In genomic region chr2:173037245-173038106, GRCh38 we compare ENCODE assay signal across 13 cellular contexts. TPM values are rescaled to one million over a fixed set of nuclear protein-coding genes. Genes with fewer than 3 reads are reported as not detected.
DNase-seq lines count a peak whose midpoint lies in the region; ATAC-seq, FAIRE-seq and TF ChIP-seq lines count a peak whose summit lies in the region.
"Had no signal": no experiment of that assay in that cellular context is flagged by ENCODE, and none has a peak within 500 bp of the region (broad histone marks: within the 10 kb centered on the region; RNA-seq: fewer than 3 reads in every experiment).

No MANE protein-coding gene starts in this region.

- BruUV-seq in Panc1 (replicated peaks; lab: Mats Ljungman, UMichigan): no TSS peak

- CTCF ChIA-PET in Panc1 (lab: Charles Lee): interaction anchor here (0.5 to 0.6 kb wide), 2 partner anchors 47 to 179 kb away, joined by 4 to 5 read pairs; no protein-coding TSS in a partner anchor

- peak; percentile 78 for ATAC-seq in Panc1
- no peak for ATAC-seq in HG03378 (IDR thresholded peaks at IDR 0.05; ENCODE audit: unreplicated experiment)
- ATAC-seq in GM18519 (IDR thresholded peaks at IDR 0.05; ENCODE audit: low FRiP score, unreplicated experiment): no peak
- ATAC-seq: natural killer cell treated with Interleukin-12 subunit alpha and Interleukin-12 subunit beta and Interleukin-15 and Interleukin-18, amount 100 ng/mL, for 72 hours had no signal

- FAIRE-seq in small intestine (lab: Jason Lieb, UNC): no peak

- WGBS in endodermal cell (ENCODE audit: insufficient coverage in 1 of 2, insufficient read length in 1 of 2), 2 experiments: 82 to 84% methylated on average over 7 to 12 of the region's 12 CpGs
- 54% methylated on average over 12 of the region's 12 CpGs for WGBS in hepatocyte (ENCODE audit: low lambda C conversion rate, missing lambda C conversion rate)
- WGBS in small intestine, 3 donors: 24 to 65% (median 41%) methylated on average over 12 of the region's 12 CpGs

- POLR2A ChIA-PET in Panc1 (lab: Charles Lee): no interaction called here

- H3K9ac ChIP-seq in endodermal cell (ENCODE audit: extremely low read depth, low read length, poor library complexity, severe bottlenecking): no peak overlapping the region

- no peaks in the 10 kb centered on the region for H3K27me3 ChIP-seq in Panc1 (ENCODE audit: control insufficient read depth, insufficient read depth, low read length)
- H3K27me3 ChIP-seq in endodermal cell (ENCODE audit: control insufficient read depth, insufficient read depth, low read length, poor library complexity, severe bottlenecking): no peaks in the 10 kb centered on the region
- H3K27me3 ChIP-seq in hepatocyte: no peaks in the 10 kb centered on the region
- no peaks in the 10 kb centered on the region for H3K27me3 ChIP-seq in small intestine (ENCODE audit: control insufficient read depth in 2 of 2, insufficient read depth in 2 of 2, low read length in 2 of 2)

- H3K27me3 Mint-ChIP-seq in endodermal cell (ENCODE audit: insufficient read depth): peaks cover 6% of the 10 kb centered on the region

- no peaks in the 10 kb centered on the region for H3K9me2 ChIP-seq in hepatocyte (replicated peaks; ENCODE audit: insufficient read depth)

- H3K4me3 Mint-ChIP-seq in endodermal cell: no peak overlapping the region
- H3K4me3 Mint-ChIP-seq: natural killer cell treated with Interleukin-12 subunit alpha and Interleukin-12 subunit beta and Interleukin-15 and Interleukin-18, amount 100 ng/mL, for 72 hours had no signal

- in situ Hi-C loops in Panc1 (cut with HindIII; ENCODE audit: low pct_unique_long_range_greater_than_20kb, low sequenced_read_pairs): no loop called here

- no peaks in the 10 kb centered on the region for H3K9me3 Mint-ChIP-seq in endodermal cell
- H3K9me3 Mint-ChIP-seq: natural killer cell treated with Interleukin-12 subunit alpha and Interleukin-12 subunit beta and Interleukin-15 and Interleukin-18, amount 100 ng/mL, for 72 hours had no signal

- DNase-seq in Panc1 (ENCODE audit: low read depth, low spot score): no peak
- DNase-seq in endodermal cell: no peak
- no peak for DNase-seq in hepatocyte (ENCODE audit: low spot score)
- peak; percentile 42 for DNase-seq in small intestine
- DNase-seq in NCI-H187 treated with DMSO at 0.1 percent for 48 hours (lab: John Stamatoyannopoulos, UW): no peak
- DNase-seq: activated gamma-delta T cell treated with Interleukin-2 at 50 U/mL for 16 hours, foreskin fibroblast, NCI-H1092 treated with DMSO at 0.1 percent for 48 hours, T-helper 1 cell had no signal

- H3K27ac ChIP-seq in Panc1 (ENCODE audit: low read length) (peak overlapping the region; percentile 87), endodermal cell (ENCODE audit: low read depth, low read length) (no peak overlapping the region), hepatocyte (no peak overlapping the region), small intestine (ENCODE audit: low read depth in 1 of 2, low read length in 1 of 2) (no peak overlapping the region)
- H3K27ac ChIP-seq: prostate gland had no signal

- intact Hi-C loops in Panc1 (cut with micrococcal nuclease; ENCODE audit: unreplicated experiment): no loop called here

- H3K36me3 ChIP-seq in Panc1 (ENCODE audit: control insufficient read depth, insufficient read depth, low read length): no peaks in the 10 kb centered on the region
- H3K36me3 ChIP-seq in endodermal cell (ENCODE audit: control insufficient read depth, insufficient read depth, low read length): no peaks in the 10 kb centered on the region
- no peaks in the 10 kb centered on the region for H3K36me3 ChIP-seq in hepatocyte (replicated peaks; ENCODE audit: insufficient read depth, low read depth)
- H3K36me3 ChIP-seq in small intestine (ENCODE audit: control insufficient read depth in 2 of 2, insufficient read depth in 2 of 2, low read length in 2 of 2): no peaks in the 10 kb centered on the region
- H3K36me3 ChIP-seq: prostate gland had no signal

- no peaks in the 10 kb centered on the region for H3K79me2 ChIP-seq in hepatocyte

- H3K27ac Mint-ChIP-seq in endodermal cell: peak overlapping the region; percentile 28
- H3K27ac Mint-ChIP-seq: natural killer cell treated with Interleukin-12 subunit alpha and Interleukin-12 subunit beta and Interleukin-15 and Interleukin-18, amount 100 ng/mL, for 72 hours had no signal

- H3K36me3 Mint-ChIP-seq in endodermal cell (ENCODE audit: low read depth): no peaks in the 10 kb centered on the region
- H3K36me3 Mint-ChIP-seq: natural killer cell treated with Interleukin-12 subunit alpha and Interleukin-12 subunit beta and Interleukin-15 and Interleukin-18, amount 100 ng/mL, for 72 hours had no signal

- H3K9me3 ChIP-seq in Panc1 (ENCODE audit: control insufficient read depth, insufficient read depth, low read depth, low read length) (no peaks in the 10 kb centered on the region), endodermal cell (ENCODE audit: control insufficient read depth, low read length) (no peaks in the 10 kb centered on the region), hepatocyte (ENCODE audit: low read depth) (no peaks in the 10 kb centered on the region), small intestine (ENCODE audit: control insufficient read depth, low read depth) (no peaks in the 10 kb centered on the region)
- H3K9me3 ChIP-seq: prostate gland had no signal

- no peaks in the 10 kb centered on the region for H4K20me1 ChIP-seq in hepatocyte (ENCODE audit: insufficient read depth, poor library complexity, severe bottlenecking)

- no peak overlapping the region for H2AFZ ChIP-seq in hepatocyte

- peak overlapping the region; percentile 31 for H3K4me2 ChIP-seq in hepatocyte

- H3K4me3 ChIP-seq in Panc1 (ENCODE audit: low read depth in 2 of 2, low read length in 2 of 2) (no peak overlapping the region), endodermal cell (ENCODE audit: low read length) (no peak overlapping the region), hepatocyte (no peak overlapping the region), small intestine (ENCODE audit: low read depth in 1 of 2, low read length in 2 of 2) (no peak overlapping the region)
- H3K4me3 ChIP-seq: prostate gland had no signal

- TF ChIP-seq CTCF in Panc1 (IDR thresholded peaks at IDR 0.05) (no peak), endodermal cell (conservative IDR thresholded peaks at IDR 0.05) (no peak), hepatocyte (IDR thresholded peaks at IDR 0.05; ENCODE audit: poor library complexity) (no peak)

- peaks cover 30% of the 10 kb centered on the region for H3K4me1 Mint-ChIP-seq in endodermal cell

- H3K4me1 ChIP-seq in Panc1 (ENCODE audit: control insufficient read depth, insufficient read depth, low read length) (peaks cover 36% of the 10 kb centered on the region), endodermal cell (ENCODE audit: control insufficient read depth, insufficient read depth, low read length) (peaks cover 26% of the 10 kb centered on the region), hepatocyte (ENCODE audit: insufficient read depth) (peaks cover 22% of the 10 kb centered on the region), small intestine (ENCODE audit: control insufficient read depth in 2 of 2, insufficient read depth in 1 of 2, low read depth in 1 of 2, low read length in 1 of 2) (no peaks in the 10 kb centered on the region)
- H3K4me1 ChIP-seq: prostate gland had no signal

RNA-seq across cellular contexts. Expression of gene MAP3K20, which starts 38.2 kb away (rescaled TPM):
- total RNA-seq in Panc1 (2021; ENCODE audit: unreplicated experiment): 121 TPM
- polyA plus RNA-seq in Panc1 (2012; ENCODE audit: insufficient read length): 60.5 TPM
- 10 to 100 TPM; 29.4 to 29.9 TPM for total RNA-seq in endodermal cell
- polyA plus RNA-seq in endodermal cell (2013, experiment 1 of 2): 13.5 TPM
- 14.0 TPM for polyA plus RNA-seq in endodermal cell (2013, experiment 2 of 2)
- total RNA-seq in hepatocyte: 23.3 and 24.0 TPM in 2 replicates
- polyA plus RNA-seq in hepatocyte: 14.1 and 16.5 TPM in 2 replicates
- polyA plus RNA-seq in small intestine: 10 to 100 TPM in 1 of 3 donors, 1 to 10 TPM in 2; 2.0 to 21.9 (median 5.1) TPM
